ENCODE assay signal across 7 cellular contexts in the genomic region with DNA sequence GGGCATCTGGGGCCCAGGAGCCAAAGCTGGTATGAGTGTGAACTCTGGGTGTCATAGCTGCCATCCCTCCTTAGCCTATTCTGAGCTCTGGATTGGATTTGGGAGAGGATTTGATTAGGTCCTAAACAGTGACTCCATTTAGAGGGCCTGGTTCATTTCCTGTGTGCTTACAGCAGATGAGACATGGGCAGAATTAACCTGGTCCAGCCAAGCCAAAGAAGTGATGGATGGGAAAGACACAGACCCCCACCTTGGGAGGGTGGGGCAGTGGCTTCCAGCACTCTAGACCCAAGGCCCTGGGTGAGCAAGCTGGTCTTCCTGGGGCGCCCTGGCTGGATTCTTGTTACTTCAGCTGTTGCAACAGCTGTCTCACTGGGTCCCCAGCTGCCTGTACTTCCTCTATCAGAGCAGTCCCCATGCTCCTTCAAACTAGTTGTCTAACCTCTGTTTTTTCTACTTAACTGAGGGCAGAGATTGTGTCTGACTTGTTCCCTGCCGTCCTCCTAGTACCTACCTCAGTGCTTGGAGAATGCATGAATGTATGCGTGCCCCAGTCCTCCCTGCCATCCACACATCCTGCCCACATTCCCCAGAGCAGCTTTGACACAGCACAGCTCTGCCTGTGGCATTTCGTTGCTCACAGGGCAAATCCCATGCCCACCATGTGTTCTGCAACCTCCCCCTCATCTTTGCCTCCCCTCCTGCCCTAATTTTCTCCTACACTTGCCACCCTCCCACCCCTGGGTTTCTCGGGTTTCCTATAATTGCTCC.
DNase-seq lines count a peak whose midpoint lies in the region; ATAC-seq, FAIRE-seq and TF ChIP-seq lines count a peak whose summit lies in the region.

No MANE protein-coding gene starts in this region.

- H3K4me2 ChIP-seq in GM12878 (ENCODE audit: control insufficient read depth, insufficient read depth) = peak overlapping the region; percentile 95
- H3K4me2 ChIP-seq in mesendoderm (ENCODE audit: low read length) = no peak overlapping the region

- RAD21 ChIA-PET in GM12878 (lab: Charles Lee; ENCODE audit: unreplicated experiment) = interaction anchor here (1.0 to 15.8 kb wide), 13 partner anchors 10 to 305 kb away, joined by 3 to 481 read pairs (median 8); partner anchors contain the start of genes ALAD and CDC26

- H3K27me3 ChIP-seq in GM12878 (replicated peaks in 1 of 2; ENCODE audit: control insufficient read depth in 2 of 2, insufficient read depth in 2 of 2, low read length in 1 of 2) = no peaks in the 10 kb centered on the region
- no peaks in the 10 kb centered on the region for H3K27me3 ChIP-seq in mesendoderm (ENCODE audit: insufficient read depth, low read length, poor library complexity)

- H3K36me3 ChIP-seq in GM12878 (ENCODE audit: control insufficient read depth in 2 of 2, insufficient read depth in 2 of 2, low read length in 1 of 2) = peaks cover 10 to 15% of the 10 kb centered on the region in 2 experiments; a peak in 3 of 4 replicates
- H3K36me3 ChIP-seq in mesendoderm (ENCODE audit: control insufficient read depth, insufficient read depth, low read length) = no peaks in the 10 kb centered on the region

- H3K27ac ChIP-seq in GM12878 (ENCODE audit: control insufficient read depth, insufficient read depth) (peak overlapping the region; percentile 70), mesendoderm (ENCODE audit: low read depth, low read length) (no peak overlapping the region)

- H3K4me1 ChIP-seq in GM12878 (ENCODE audit: control insufficient read depth, insufficient read depth, low read length) = peaks cover 85% of the 10 kb centered on the region
- H3K4me1 ChIP-seq in mesendoderm (ENCODE audit: control insufficient read depth, low read depth, low read length) = no peaks in the 10 kb centered on the region

- H2BK15ac ChIP-seq in mesendoderm (replicated peaks; ENCODE audit: low read depth) = no peak overlapping the region

- SMC1A ChIA-PET in GM12878 (lab: Charles Lee; ENCODE audit: uncharacterized antibody, unreplicated experiment) = interaction anchor here (0.6 to 7.5 kb wide), 22 partner anchors 10 to 177 kb away, joined by 3 to 323 read pairs (median 4); no protein-coding TSS in a partner anchor

- H3K4me3 ChIP-seq in GM12878 (peak overlapping the region; percentile 16; the same call in 1 of the 2 replicates), mesendoderm (ENCODE audit: low read length) (no peak overlapping the region)

- no peak for TF ChIP-seq EP300 in GM12878 (IDR thresholded peaks at IDR 0.05; ENCODE audit: borderline replicate concordance in 1 of 2, control insufficient read depth in 1 of 2, low read depth in 2 of 2, low read length in 2 of 2)

- H2AK5ac ChIP-seq in mesendoderm (ENCODE audit: low read length) = no peak overlapping the region

- no peaks in the 10 kb centered on the region for H3K9me3 ChIP-seq in GM12878 (replicated peaks; ENCODE audit: control insufficient read depth, insufficient read depth, low read length)

- no peaks in the 10 kb centered on the region for H4K20me1 ChIP-seq in GM12878 (ENCODE audit: control insufficient read depth, insufficient read depth)

- WGBS in GM12878 (ENCODE audit: insufficient coverage, insufficient replicate concordance, low lambda C conversion rate, missing lambda C conversion rate) = 22% methylated on average over 5 of the region's 5 CpGs
- WGBS in mesendoderm (ENCODE audit: extremely low coverage, insufficient coverage, low lambda C conversion rate) = no CpG with 5 or more reads among the region's 5 CpGs

- no peak overlapping the region for H4K5ac ChIP-seq in mesendoderm (ENCODE audit: low read length)

- intact Hi-C loops in GM12878 (cut with micrococcal nuclease; ENCODE audit: unreplicated experiment) = loop anchor here (1.0 to 5.0 kb wide), 5 partner anchors 14 to 302 kb away; partner anchors contain the start of genes CDC26 and PRPF4

- H3K79me2 ChIP-seq in GM12878 (ENCODE audit: control insufficient read depth, insufficient read depth, low read length) = peaks cover 39% of the 10 kb centered on the region
- H3K79me2 ChIP-seq in mesendoderm (ENCODE audit: control insufficient read depth, insufficient read depth, low read length) = no peaks in the 10 kb centered on the region

- CTCF ChIA-PET in GM12878 (lab: Yijun Ruan, JAX) = interaction anchor here (0.7 to 17.8 kb wide), 18 partner anchors 9 to 169 kb away, joined by 3 to 306 read pairs (median 6); partner anchors contain the start of genes C9orf43 and POLE3

- H2BK5ac ChIP-seq in mesendoderm (ENCODE audit: low read length) = no peak overlapping the region

- in situ Hi-C loops in GM12878 (cut with MboI) = loop anchor here (5.0 kb wide), 2 partner anchors 132 to 307 kb away; no protein-coding TSS in a partner anchor

- peak overlapping the region; percentile 66 for H3K23ac ChIP-seq in mesendoderm (ENCODE audit: low read length)

- no TSS peak for BruUV-seq in GM12878 (replicated peaks; lab: Mats Ljungman, UMichigan)

- TF ChIP-seq CTCF in GM12878 (IDR thresholded peaks at IDR 0.05 in 2 of 3, conservative IDR thresholded peaks at IDR 0.05 in 1 of 3; ENCODE audit: control insufficient read depth in 2 of 3, extremely low read depth in 1 of 3, insufficient read depth in 1 of 3, low read depth in 3 of 3, low read length in 3 of 3) = no peak

- ATAC-seq in GM19035 (IDR thresholded peaks at IDR 0.05; ENCODE audit: unreplicated experiment) (peak; percentile 20), HG02981 (IDR thresholded peaks at IDR 0.05; ENCODE audit: unreplicated experiment) (peak; percentile 18), GM12878 (peak; percentile 10)

- no peak overlapping the region for H3K18ac ChIP-seq in mesendoderm (ENCODE audit: low read length)

- H2BK120ac ChIP-seq in mesendoderm (ENCODE audit: low read depth, low read length) = no peak overlapping the region

- no peak overlapping the region for H3K4ac ChIP-seq in mesendoderm (ENCODE audit: low read depth, low read length)

- H3K9ac ChIP-seq in GM12878 (ENCODE audit: control insufficient read depth, insufficient read depth, low read length) (peak overlapping the region; percentile 70), mesendoderm (ENCODE audit: low read length) (no peak overlapping the region)

- H3K79me1 ChIP-seq in mesendoderm (ENCODE audit: low read length) = no peaks in the 10 kb centered on the region

- DNase-seq in OCI-M1 (lab: John Stamatoyannopoulos, UW) = peak; percentile 46
- no peak for DNase-seq in GM12878 (ENCODE audit: low read depth, low spot score)
- DNase-seq in mesendoderm = no peak
- DNase-seq in NCI-H1048 (lab: John Stamatoyannopoulos, UW) = no peak
- DNase-seq in OCI-M2 (lab: John Stamatoyannopoulos, UW; ENCODE audit: unreplicated experiment) = no peak

- FAIRE-seq in GM12878 (lab: Jason Lieb, UNC) = no peak

- POLR2A ChIA-PET in GM12878 (lab: Charles Lee) = interaction anchor here (0.7 to 11.8 kb wide), 7 partner anchors 15 to 166 kb away, joined by 3 to 233 read pairs (median 5); no protein-coding TSS in a partner anchor

- no peak for TF ChIP-seq RAD21 in GM12878 (IDR thresholded peaks at IDR 0.05; ENCODE audit: insufficient read depth, low read depth, low read length)

- no peak overlapping the region for H2AFZ ChIP-seq in GM12878 (ENCODE audit: control insufficient read depth, low read depth, low read length)

- H3K56ac ChIP-seq in mesendoderm (ENCODE audit: low read length) = no peak overlapping the region

- no peak for TF ChIP-seq POLR2A in GM12878 (IDR thresholded peaks at IDR 0.05; ENCODE audit: low read depth, low read length)

- H4K8ac ChIP-seq in mesendoderm (ENCODE audit: low read depth, low read length) = no peak overlapping the region

TF ChIP-seq in GM12878, 131 proteins besides CTCF, POLR2A, EP300 and RAD21 (continues in another document):
- no peak for TF ChIP-seq RCOR1 (conservative IDR thresholded peaks at IDR 0.05; ENCODE audit: low read depth, low read length)
- TF ChIP-seq ATF7 (IDR thresholded peaks at IDR 0.05; ENCODE audit: low read depth) = 0 out of 2 replicates have a peak, but pooled peaks have one; percentile 5
- 0 out of 2 replicates have a peak, but pooled peaks have one; percentile 69 for TF ChIP-seq DPF2 (IDR thresholded peaks at IDR 0.05)
- no peak for TF ChIP-seq KLF5 (IDR thresholded peaks at IDR 0.05; ENCODE audit: partially characterized antibody)
- TF ChIP-seq SMARCA5 (IDR thresholded peaks at IDR 0.05) = peak; percentile 31; the same call in 1 of the 2 replicates
- TF ChIP-seq POLR2AphosphoS5 (IDR thresholded peaks at IDR 0.05; ENCODE audit: low read length) = no peak
- TF ChIP-seq TARDBP (IDR thresholded peaks at IDR 0.05; ENCODE audit: borderline replicate concordance) = no peak; the same call in 1 of the 2 replicates
- no peak for TF ChIP-seq RUNX3 (IDR thresholded peaks at IDR 0.05; ENCODE audit: low read length)
- TF ChIP-seq STAT3 (IDR thresholded peaks at IDR 0.05; ENCODE audit: low read depth, low read length) = no peak
- TF ChIP-seq, protein P1, sequence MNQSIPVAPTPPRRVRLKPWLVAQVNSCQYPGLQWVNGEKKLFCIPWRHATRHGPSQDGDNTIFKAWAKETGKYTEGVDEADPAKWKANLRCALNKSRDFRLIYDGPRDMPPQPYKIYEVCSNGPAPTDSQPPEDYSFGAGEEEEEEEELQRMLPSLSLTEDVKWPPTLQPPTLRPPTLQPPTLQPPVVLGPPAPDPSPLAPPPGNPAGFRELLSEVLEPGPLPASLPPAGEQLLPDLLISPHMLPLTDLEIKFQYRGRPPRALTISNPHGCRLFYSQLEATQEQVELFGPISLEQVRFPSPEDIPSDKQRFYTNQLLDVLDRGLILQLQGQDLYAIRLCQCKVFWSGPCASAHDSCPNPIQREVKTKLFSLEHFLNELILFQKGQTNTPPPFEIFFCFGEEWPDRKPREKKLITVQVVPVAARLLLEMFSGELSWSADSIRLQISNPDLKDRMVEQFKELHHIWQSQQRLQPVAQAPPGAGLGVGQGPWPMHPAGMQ (IDR thresholded peaks at IDR 0.05; ENCODE audit: borderline replicate concordance) = no peak
- TF ChIP-seq MXI1 (IDR thresholded peaks at IDR 0.05; ENCODE audit: low read depth, low read length) = 0 out of 2 replicates have a peak, but pooled peaks have one; percentile 13
- no peak for TF ChIP-seq EGR1 (IDR thresholded peaks at IDR 0.05; ENCODE audit: borderline replicate concordance in 1 of 2, low read depth in 2 of 2, low read length in 2 of 2)
- TF ChIP-seq BHLHE40 (IDR thresholded peaks at IDR 0.05; ENCODE audit: borderline replicate concordance in 1 of 2, low read depth in 2 of 2, low read length in 1 of 2) = no peak
- no peak for TF ChIP-seq CREB1 (IDR thresholded peaks at IDR 0.05; ENCODE audit: low read depth)
- no peak for TF ChIP-seq GABPA (IDR thresholded peaks at IDR 0.05; ENCODE audit: low read depth)
